In the genomic region with DNA sequence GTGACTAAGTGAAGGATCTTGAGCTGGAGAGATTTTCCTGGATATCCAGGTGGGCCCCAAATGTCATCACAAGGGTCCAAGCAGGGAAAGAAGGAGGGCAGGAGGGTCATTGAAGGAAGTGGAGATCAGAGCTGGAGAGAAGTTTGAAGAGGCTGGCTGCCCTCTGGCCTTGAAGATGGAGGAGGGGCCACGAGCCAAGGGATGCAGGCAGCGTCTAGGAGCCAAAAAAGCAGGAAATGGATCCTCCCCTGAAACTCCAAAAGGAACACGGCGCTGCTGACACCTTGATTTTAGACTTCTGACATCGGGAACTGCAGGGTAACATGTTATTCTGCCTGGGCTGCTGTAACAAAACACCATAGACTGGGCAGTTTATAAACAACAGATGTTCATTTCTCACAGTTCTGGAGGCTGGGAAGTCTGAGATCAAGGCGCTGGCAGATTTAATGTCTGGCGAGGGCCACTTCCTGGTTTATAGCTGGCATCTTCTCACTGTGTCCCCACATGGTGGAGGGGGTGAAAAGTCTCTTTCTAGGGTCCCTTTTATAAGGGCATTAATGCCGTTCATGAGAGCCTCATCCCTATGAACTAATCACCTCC, we compare ENCODE assay signal across 13 cellular contexts. TPM values are rescaled to one million over a fixed set of nuclear protein-coding genes. Genes with fewer than 3 reads are reported as not detected.
DNase-seq lines count a peak whose midpoint lies in the region; ATAC-seq and TF ChIP-seq lines count a peak whose summit lies in the region.
"Had no signal": no experiment of that assay in that cellular context is flagged by ENCODE, and none has a peak within 500 bp of the region (broad histone marks: within the 10 kb centered on the region; RNA-seq: fewer than 3 reads in every experiment).

No MANE protein-coding gene starts in this region.

- H2BK5ac ChIP-seq in mesenchymal stem cell (ENCODE audit: low read depth, low read length, poor library complexity, severe bottlenecking): no peak overlapping the region

- H3K27me3 ChIP-seq in BJ (ENCODE audit: control insufficient read depth, insufficient read depth, low read length) (no peaks in the 10 kb centered on the region), mesenchymal stem cell (ENCODE audit: control insufficient read depth in 1 of 2, insufficient read depth in 1 of 2, low read length in 2 of 2) (peaks cover 0 to 8% of the 10 kb centered on the region in 2 experiments)

- H3K4me3 ChIP-seq in BJ (ENCODE audit: low read depth, low read length) (no peak overlapping the region), mesenchymal stem cell (ENCODE audit: insufficient read depth in 1 of 2, low read depth in 1 of 2, low read length in 2 of 2) (no peak overlapping the region)
- H3K4me3 ChIP-seq: thoracic aorta had no signal

- H3K9me3 ChIP-seq in KOPT-K1 (ENCODE audit: insufficient read depth, low read length, poor library complexity, severe bottlenecking) (no peaks in the 10 kb centered on the region), mesenchymal stem cell (ENCODE audit: control insufficient read depth, low read length) (no peaks in the 10 kb centered on the region)
- H3K9me3 ChIP-seq: thoracic aorta had no signal

- CTCF ChIA-PET in BJ (lab: Yijun Ruan, JAX): interaction anchor here (1.0 to 3.3 kb wide), 5 partner anchors 13 to 426 kb away, joined by 3 to 13 read pairs (median 3); no protein-coding TSS in a partner anchor

- no peaks in the 10 kb centered on the region for H3K36me3 ChIP-seq in BJ (ENCODE audit: control insufficient read depth, insufficient read depth, low read length)
- no peaks in the 10 kb centered on the region for H3K36me3 ChIP-seq in KOPT-K1 (ENCODE audit: insufficient read depth, low read length)
- H3K36me3 ChIP-seq in mesenchymal stem cell (ENCODE audit: control insufficient read depth in 1 of 2, insufficient read depth in 2 of 2, low read depth in 1 of 2, low read length in 2 of 2): no peaks in the 10 kb centered on the region
- H3K36me3 ChIP-seq: thoracic aorta had no signal

- no peak overlapping the region for H2BK15ac ChIP-seq in mesenchymal stem cell (ENCODE audit: low read depth, poor library complexity, severe bottlenecking)

- peak overlapping the region; percentile 94 for H2BK120ac ChIP-seq in mesenchymal stem cell (ENCODE audit: low read depth, low read length)

- no peak overlapping the region for H2AFZ ChIP-seq in mesenchymal stem cell (ENCODE audit: low read depth, low read length)

- ATAC-seq in GM18519 (IDR thresholded peaks at IDR 0.05; ENCODE audit: low FRiP score, unreplicated experiment): no peak

- H3K18ac ChIP-seq in mesenchymal stem cell (ENCODE audit: low read depth in 1 of 2, low read length in 2 of 2): peak overlapping the region; percentile 7 to 78

- H3K23ac ChIP-seq in mesenchymal stem cell (ENCODE audit: low read length in 2 of 2): no peak overlapping the region

- H3K4me3 Mint-ChIP-seq in activated CD4-positive, alpha-beta T cell treated with anti-CD3 and anti-CD28 coated beads, Interleukin-2, amount 10 ng/mL, durations not matched to agents 24 days and 14 days: no peak overlapping the region
- H3K4me3 Mint-ChIP-seq in activated T-helper 2 cell treated with anti-CD3 and anti-CD28 coated beads, Interferon-gamma antibody, Interleukin-2, Interleukin-4, amounts not matched to agents 10 μg/mL and 5 μg/mL and 100 μg/mL, durations not matched to agents 14 hours and 24 hours and 36 hours (ENCODE audit: low read depth): no peak overlapping the region

- H3K27ac ChIP-seq in KOPT-K1 (ENCODE audit: low read depth, low read length, poor library complexity, severe bottlenecking): peak overlapping the region; percentile 29
- no peak overlapping the region for H3K27ac ChIP-seq in mesenchymal stem cell (ENCODE audit: low read length, poor library complexity, severe bottlenecking)
- H3K27ac ChIP-seq: C4-2B had no signal

- H3K4me1 Mint-ChIP-seq in activated CD4-positive, alpha-beta T cell treated with anti-CD3 and anti-CD28 coated beads, Interleukin-2, amount 10 ng/mL, durations not matched to agents 24 days and 14 days: no peaks in the 10 kb centered on the region
- H3K4me1 Mint-ChIP-seq in activated T-helper 2 cell treated with anti-CD3 and anti-CD28 coated beads, Interferon-gamma antibody, Interleukin-2, Interleukin-4, amounts not matched to agents 10 μg/mL and 5 μg/mL and 100 μg/mL, durations not matched to agents 14 hours and 24 hours and 36 hours (ENCODE audit: low read depth): no peaks in the 10 kb centered on the region

- DNase-seq in BJ (ENCODE audit: low read depth) (peak; percentile 46), brain pericyte (ENCODE audit: low read depth, low spot score) (peak; percentile 41), mesenchymal stem cell (peak; percentile 65), cerebellar nuclear complex (lab: John Stamatoyannopoulos, UW) (no peak)
- DNase-seq in activated CD4-positive, alpha-beta T cell treated with anti-CD3 and anti-CD28 coated beads, Interleukin-2, amount 10 ng/mL, durations not matched to agents 24 days and 14 days: no peak
- no peak for DNase-seq in activated T-helper 2 cell treated with anti-CD3 and anti-CD28 coated beads, Interferon-gamma antibody, Interleukin-2, Interleukin-4, amounts not matched to agents 10 μg/mL and 5 μg/mL and 100 μg/mL, durations not matched to agents 14 hours and 24 hours and 36 hours (ENCODE audit: low spot score)
- DNase-seq: activated effector memory CD4-positive, alpha-beta T cell treated with anti-CD3 and anti-CD28 coated beads, Interleukin-2, amount 50 U/mL, for 16 hours; mesendoderm had no signal

- no peaks in the 10 kb centered on the region for H3K79me1 ChIP-seq in mesenchymal stem cell (replicated peaks; ENCODE audit: low read length, poor library complexity, severe bottlenecking)

- no peak overlapping the region for H3K4me2 ChIP-seq in mesenchymal stem cell (ENCODE audit: low read length, poor library complexity, severe bottlenecking)

- H3K27ac Mint-ChIP-seq in activated CD4-positive, alpha-beta T cell treated with anti-CD3 and anti-CD28 coated beads, Interleukin-2, amount 10 ng/mL, durations not matched to agents 24 days and 14 days: no peak overlapping the region
- no peak overlapping the region for H3K27ac Mint-ChIP-seq in activated T-helper 2 cell treated with anti-CD3 and anti-CD28 coated beads, Interferon-gamma antibody, Interleukin-2, Interleukin-4, amounts not matched to agents 10 μg/mL and 5 μg/mL and 100 μg/mL, durations not matched to agents 14 hours and 24 hours and 36 hours

- H4K91ac ChIP-seq in mesenchymal stem cell (ENCODE audit: low read length): peak overlapping the region; percentile 95

- H3K9ac ChIP-seq in mesenchymal stem cell (ENCODE audit: low read length): peak overlapping the region; percentile 85

- WGBS in mesenchymal stem cell: 84% methylated on average over 7 of the region's 8 CpGs

- H4K8ac ChIP-seq in mesenchymal stem cell (ENCODE audit: low read length): no peak overlapping the region

- H3K14ac ChIP-seq in mesenchymal stem cell (ENCODE audit: low read length in 2 of 2): no peak overlapping the region

- H2BK12ac ChIP-seq in mesenchymal stem cell (ENCODE audit: low read length in 2 of 2): peak overlapping the region; percentile 34 to 100

- peaks cover 6% of the 10 kb centered on the region for H3K27me3 Mint-ChIP-seq in activated CD4-positive, alpha-beta T cell treated with anti-CD3 and anti-CD28 coated beads, Interleukin-2, amount 10 ng/mL, durations not matched to agents 24 days and 14 days
- peaks cover 2% of the 10 kb centered on the region for H3K27me3 Mint-ChIP-seq in activated T-helper 2 cell treated with anti-CD3 and anti-CD28 coated beads, Interferon-gamma antibody, Interleukin-2, Interleukin-4, amounts not matched to agents 10 μg/mL and 5 μg/mL and 100 μg/mL, durations not matched to agents 14 hours and 24 hours and 36 hours (ENCODE audit: low read depth)

- intact Hi-C loops in activated CD4-positive, alpha-beta T cell treated with anti-CD3 and anti-CD28 coated beads, Interleukin-2, amount 10 ng/mL, durations not matched to agents 24 days and 14 days (cut with micrococcal nuclease): no loop called here
- intact Hi-C loops in activated T-helper 2 cell treated with anti-CD3 and anti-CD28 coated beads, Interferon-gamma antibody, Interleukin-2, Interleukin-4, amounts not matched to agents 10 μg/mL and 5 μg/mL and 100 μg/mL, durations not matched to agents 14 hours and 24 hours and 36 hours (cut with micrococcal nuclease): no loop called here

- POLR2A ChIA-PET in BJ (lab: Charles Lee): no interaction called here

- peak overlapping the region; percentile 23 for H2AK5ac ChIP-seq in mesenchymal stem cell (ENCODE audit: low read length, severe bottlenecking)

- no peaks in the 10 kb centered on the region for H3K9me3 Mint-ChIP-seq in activated CD4-positive, alpha-beta T cell treated with anti-CD3 and anti-CD28 coated beads, Interleukin-2, amount 10 ng/mL, durations not matched to agents 24 days and 14 days
- H3K9me3 Mint-ChIP-seq in activated T-helper 2 cell treated with anti-CD3 and anti-CD28 coated beads, Interferon-gamma antibody, Interleukin-2, Interleukin-4, amounts not matched to agents 10 μg/mL and 5 μg/mL and 100 μg/mL, durations not matched to agents 14 hours and 24 hours and 36 hours: no peaks in the 10 kb centered on the region

- H3K36me3 Mint-ChIP-seq in activated CD4-positive, alpha-beta T cell treated with anti-CD3 and anti-CD28 coated beads, Interleukin-2, amount 10 ng/mL, durations not matched to agents 24 days and 14 days (ENCODE audit: low read depth): no peaks in the 10 kb centered on the region
- no peaks in the 10 kb centered on the region for H3K36me3 Mint-ChIP-seq in activated T-helper 2 cell treated with anti-CD3 and anti-CD28 coated beads, Interferon-gamma antibody, Interleukin-2, Interleukin-4, amounts not matched to agents 10 μg/mL and 5 μg/mL and 100 μg/mL, durations not matched to agents 14 hours and 24 hours and 36 hours (ENCODE audit: low read depth)

- peak overlapping the region in 1 of 2 experiments; percentile 47 for H3K4ac ChIP-seq in mesenchymal stem cell (ENCODE audit: low read depth in 1 of 2, low read length in 2 of 2)

- TF ChIP-seq CTCF in BJ (IDR thresholded peaks at IDR 0.05; ENCODE audit: insufficient read depth, low read depth, low read length): no peak

- peaks cover 29% of the 10 kb centered on the region for H3K4me1 ChIP-seq in mesenchymal stem cell (ENCODE audit: control insufficient read depth, insufficient read depth, low read depth, low read length)

RNA-seq across cellular contexts. Expression of a gene that starts 28.8 kb away (rescaled TPM):
- 8.1 and 10.7 TPM in 2 replicates for polyA plus RNA-seq in BJ (2011; rRNA removed)
- 14.8 and 15.0 TPM in 2 replicates for polyA minus RNA-seq in BJ (2011; rRNA and poly(A)+ RNA removed)
- 9.7 TPM for polyA plus RNA-seq in mesenchymal stem cell (2013, experiment 1 of 2)
- polyA plus RNA-seq in mesenchymal stem cell (2013, experiment 2 of 2): 9.5 TPM
- total RNA-seq in activated CD4-positive, alpha-beta T cell treated with anti-CD3 and anti-CD28 coated beads, Interleukin-2, amount 10 ng/mL, durations not matched to agents 24 days and 14 days: 35.3 and 38.1 TPM in 2 replicates
- total RNA-seq in activated T-helper 2 cell treated with anti-CD3 and anti-CD28 coated beads, Interferon-gamma antibody, Interleukin-2, Interleukin-4, amounts not matched to agents 10 μg/mL and 5 μg/mL and 100 μg/mL, durations not matched to agents 14 hours and 24 hours and 36 hours: 24.5 and 25.7 TPM in 2 replicates

RNA-seq across cellular contexts. Expression of a gene that starts 32.2 kb away (rescaled TPM):
- 0.04 TPM in 1 of 2 replicates, not detected in the other for polyA plus RNA-seq in BJ (2011; rRNA removed)
- polyA minus RNA-seq in BJ (2011; rRNA and poly(A)+ RNA removed): 0.09 TPM in 1 of 2 replicates, not detected in the other
- 0.07 TPM for polyA plus RNA-seq in mesenchymal stem cell (2013, experiment 1 of 2)
- 0.07 TPM for polyA plus RNA-seq in mesenchymal stem cell (2013, experiment 2 of 2)
- total RNA-seq in activated CD4-positive, alpha-beta T cell treated with anti-CD3 and anti-CD28 coated beads, Interleukin-2, amount 10 ng/mL, durations not matched to agents 24 days and 14 days: not detected in 2 replicates
- total RNA-seq in activated T-helper 2 cell treated with anti-CD3 and anti-CD28 coated beads, Interferon-gamma antibody, Interleukin-2, Interleukin-4, amounts not matched to agents 10 μg/mL and 5 μg/mL and 100 μg/mL, durations not matched to agents 14 hours and 24 hours and 36 hours: not detected in 2 replicates
- total RNA-seq: Right ventricle myocardium inferior had no signal

Comparison
In these comparisons a context has a peak if more than half of its experiments do, and no peak if none do; other contexts are left out.
1. DNase-seq: peak in BJ (single experiment), brain pericyte (single experiment) and mesenchymal stem cell (single experiment); none in activated CD4-positive, alpha-beta T cell treated with anti-CD3 and anti-CD28 coated beads, Interleukin-2, amount 10 ng/mL, durations not matched to agents 24 days and 14 days (single experiment), activated T-helper 2 cell treated with anti-CD3 and anti-CD28 coated beads, Interferon-gamma antibody, Interleukin-2, Interleukin-4, amounts not matched to agents 10 μg/mL and 5 μg/mL and 100 μg/mL, durations not matched to agents 14 hours and 24 hours and 36 hours (single experiment) and cerebellar nuclear complex (0 of 2).